9 cellular contexts compared by ENCODE assay signal in the genomic region with DNA sequence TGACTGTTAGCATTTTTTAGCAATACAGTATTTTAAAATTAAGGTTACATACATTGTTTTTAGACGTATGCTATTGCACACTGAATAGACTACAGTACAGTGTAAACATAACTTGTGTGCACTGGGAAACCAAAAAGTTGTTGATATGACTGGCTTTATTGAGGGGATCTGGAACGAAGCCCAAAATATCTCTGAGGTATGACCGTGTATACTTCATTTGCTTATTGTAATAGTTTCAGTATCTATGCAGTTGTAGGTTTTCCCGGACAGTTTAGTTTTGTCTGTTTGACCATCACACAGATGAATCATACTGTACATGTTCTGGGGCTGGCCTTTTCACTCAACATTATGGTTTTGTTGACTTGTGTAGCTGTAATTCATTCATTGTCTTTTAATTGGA. TPM values are rescaled to one million over a fixed set of nuclear protein-coding genes. Genes with fewer than 3 reads are reported as not detected.
DNase-seq lines count a peak whose midpoint lies in the region; ATAC-seq and TF ChIP-seq lines count a peak whose summit lies in the region.
"Had no signal": no experiment of that assay in that cellular context is flagged by ENCODE, and none has a peak within 500 bp of the region (broad histone marks: within the 10 kb centered on the region; RNA-seq: fewer than 3 reads in every experiment).

No MANE protein-coding gene starts in this region.

- no peak overlapping the region for H3K27ac Mint-ChIP-seq in activated naive CD4-positive, alpha-beta T cell treated with anti-CD3 and anti-CD28 coated beads for 36 hours
- no peak overlapping the region for H3K27ac Mint-ChIP-seq in activated CD4-positive, alpha-beta memory T cell treated with anti-CD3 and anti-CD28 coated beads, Interleukin-2, amount 10 ng/mL, durations not matched to agents 7 days and 5 days

- ATAC-seq in GM21528 (IDR thresholded peaks at IDR 0.05; ENCODE audit: low FRiP score, unreplicated experiment) = peak; percentile 48

- in situ Hi-C loops in GM13977 (cut with MboI; ENCODE audit: low pct_unique_long_range_greater_than_20kb, low sequenced_read_pairs, unreplicated experiment) = no loop called here

- no peaks in the 10 kb centered on the region for H3K9me3 Mint-ChIP-seq in activated naive CD4-positive, alpha-beta T cell treated with anti-CD3 and anti-CD28 coated beads for 36 hours
- H3K9me3 Mint-ChIP-seq in activated CD4-positive, alpha-beta memory T cell treated with anti-CD3 and anti-CD28 coated beads, Interleukin-2, amount 10 ng/mL, durations not matched to agents 7 days and 5 days = no peaks in the 10 kb centered on the region

- no peak for TF ChIP-seq CTCF in GM13977 (IDR thresholded peaks at IDR 0.05; ENCODE audit: extremely low read depth, insufficient read depth, missing control alignments)
- TF ChIP-seq CTCF in fibroblast of mammary gland (conservative IDR thresholded peaks at IDR 0.05; ENCODE audit: control insufficient read depth, insufficient read depth, low read depth, low read length) = no peak

- peaks cover 15% of the 10 kb centered on the region for H3K4me1 Mint-ChIP-seq in activated naive CD4-positive, alpha-beta T cell treated with anti-CD3 and anti-CD28 coated beads for 36 hours (ENCODE audit: low read depth)
- peaks cover 36% of the 10 kb centered on the region for H3K4me1 Mint-ChIP-seq in activated CD4-positive, alpha-beta memory T cell treated with anti-CD3 and anti-CD28 coated beads, Interleukin-2, amount 10 ng/mL, durations not matched to agents 7 days and 5 days

- intact Hi-C loops in activated naive CD4-positive, alpha-beta T cell treated with anti-CD3 and anti-CD28 coated beads for 36 hours (cut with micrococcal nuclease) = no loop called here

- CTCF ChIA-PET in activated naive CD4-positive, alpha-beta T cell treated with anti-CD3 and anti-CD28 coated beads for 36 hours (lab: Charles Lee) = no interaction called here
- CTCF ChIA-PET in activated CD4-positive, alpha-beta memory T cell treated with anti-CD3 and anti-CD28 coated beads, Interleukin-2, amount 10 ng/mL, durations not matched to agents 7 days and 5 days (lab: Charles Lee) = no interaction called here

- POLR2A ChIA-PET in activated CD4-positive, alpha-beta memory T cell treated with anti-CD3 and anti-CD28 coated beads, Interleukin-2, amount 10 ng/mL, durations not matched to agents 7 days and 5 days (lab: Charles Lee) = interaction anchor here (1.3 kb wide), 1 partner anchor 11 kb away, joined by 6 read pairs; a partner anchor contains a TSS

- DNase-seq in GM13977 (ENCODE audit: low spot score) = peak; percentile 81
- DNase-seq in HT1080 (ENCODE audit: low read depth) = peak; percentile 41
- DNase-seq in fibroblast of mammary gland (ENCODE audit: low read depth) = peak; percentile 66
- no peak for DNase-seq in activated naive CD4-positive, alpha-beta T cell treated with anti-CD3 and anti-CD28 coated beads for 36 hours
- DNase-seq in activated CD4-positive, alpha-beta memory T cell treated with anti-CD3 and anti-CD28 coated beads, Interleukin-2, amount 10 ng/mL, durations not matched to agents 7 days and 5 days = no peak
- no peak for DNase-seq in DMS114 treated with DMSO at 0.1 percent for 48 hours (lab: John Stamatoyannopoulos, UW; ENCODE audit: unreplicated experiment)
- DNase-seq in SW480 (ENCODE audit: low spot score) = no peak
- DNase-seq: activated T-cell treated with anti-CD3 and anti-CD28 coated beads, Interleukin-2, amount 50 U/mL, for 48 hours had no signal

- H3K36me3 Mint-ChIP-seq in activated naive CD4-positive, alpha-beta T cell treated with anti-CD3 and anti-CD28 coated beads for 36 hours (ENCODE audit: low read depth) = no peaks in the 10 kb centered on the region
- no peaks in the 10 kb centered on the region for H3K36me3 Mint-ChIP-seq in activated CD4-positive, alpha-beta memory T cell treated with anti-CD3 and anti-CD28 coated beads, Interleukin-2, amount 10 ng/mL, durations not matched to agents 7 days and 5 days (ENCODE audit: low read depth)

- H3K4me3 Mint-ChIP-seq in activated naive CD4-positive, alpha-beta T cell treated with anti-CD3 and anti-CD28 coated beads for 36 hours = no peak overlapping the region
- no peak overlapping the region for H3K4me3 Mint-ChIP-seq in activated CD4-positive, alpha-beta memory T cell treated with anti-CD3 and anti-CD28 coated beads, Interleukin-2, amount 10 ng/mL, durations not matched to agents 7 days and 5 days

- H3K4me3 ChIP-seq in fibroblast of mammary gland (ENCODE audit: control insufficient read depth, low read depth, low read length) = no peak overlapping the region

- H3K27me3 Mint-ChIP-seq in activated naive CD4-positive, alpha-beta T cell treated with anti-CD3 and anti-CD28 coated beads for 36 hours (ENCODE audit: low read depth) = peaks cover 5% of the 10 kb centered on the region
- peaks cover 6% of the 10 kb centered on the region for H3K27me3 Mint-ChIP-seq in activated CD4-positive, alpha-beta memory T cell treated with anti-CD3 and anti-CD28 coated beads, Interleukin-2, amount 10 ng/mL, durations not matched to agents 7 days and 5 days

RNA-seq across cellular contexts. Expression of a gene that starts 6.9 kb away (rescaled TPM):
- total RNA-seq in HT1080 (2014; rRNA removed; shearing (Covaris generic)) = 10.8 and 15.1 TPM in 2 replicates
- 13.1 and 13.2 TPM in 2 replicates for polyA plus RNA-seq in HT1080 (2015; cell fraction: cytosol; rRNA removed)
- 10.5 and 12.9 TPM in 2 replicates for polyA plus RNA-seq in HT1080 (2015; cell fraction: nucleus; rRNA removed)
- under 1 TPM; 0.57 to 0.69 TPM for total RNA-seq in activated naive CD4-positive, alpha-beta T cell treated with anti-CD3 and anti-CD28 coated beads for 36 hours
- 1 to 10 TPM in 1 of 2 experiments, under 1 TPM in 1; 0.98 to 1.1 TPM for total RNA-seq in activated CD4-positive, alpha-beta memory T cell treated with anti-CD3 and anti-CD28 coated beads, Interleukin-2, amount 10 ng/mL, durations not matched to agents 7 days and 5 days

RNA-seq across cellular contexts. Expression of a gene that starts 11.3 kb away (rescaled TPM):
- 56.7 and 57.5 TPM in 2 replicates for total RNA-seq in HT1080 (2014; rRNA removed; shearing (Covaris generic))
- 32.2 and 34.3 TPM in 2 replicates for polyA plus RNA-seq in HT1080 (2015; cell fraction: cytosol; rRNA removed)
- polyA plus RNA-seq in HT1080 (2015; cell fraction: nucleus; rRNA removed) = 72.8 and 79.2 TPM in 2 replicates
- total RNA-seq in activated naive CD4-positive, alpha-beta T cell treated with anti-CD3 and anti-CD28 coated beads for 36 hours = 10 to 100 TPM; 33.0 to 37.3 TPM
- total RNA-seq in activated CD4-positive, alpha-beta memory T cell treated with anti-CD3 and anti-CD28 coated beads, Interleukin-2, amount 10 ng/mL, durations not matched to agents 7 days and 5 days = 10 to 100 TPM; 57.0 to 58.4 TPM

RNA-seq across cellular contexts. Expression of a gene that starts 18.7 kb away (rescaled TPM):
- 0.13 TPM in 1 of 2 replicates, not detected in the other for total RNA-seq in HT1080 (2014; rRNA removed; shearing (Covaris generic))
- polyA plus RNA-seq in HT1080 (2015; cell fraction: cytosol; rRNA removed) = 0.25 TPM in 1 of 2 replicates, not detected in the other
- 0.41 and 0.56 TPM in 2 replicates for polyA plus RNA-seq in HT1080 (2015; cell fraction: nucleus; rRNA removed)
- 1 to 10 TPM; 1.6 to 2.1 TPM for total RNA-seq in activated naive CD4-positive, alpha-beta T cell treated with anti-CD3 and anti-CD28 coated beads for 36 hours
- total RNA-seq in activated CD4-positive, alpha-beta memory T cell treated with anti-CD3 and anti-CD28 coated beads, Interleukin-2, amount 10 ng/mL, durations not matched to agents 7 days and 5 days = 1 to 10 TPM in 1 of 2 experiments, under 1 TPM in 1; 0.45 to 1.0 TPM

RNA-seq across cellular contexts. Expression of a gene that starts 30.0 kb away (rescaled TPM):
- 0.45 TPM in 1 of 2 replicates, not detected in the other for total RNA-seq in HT1080 (2014; rRNA removed; shearing (Covaris generic))
- 0.06 TPM in 2 replicates for polyA plus RNA-seq in HT1080 (2015; cell fraction: cytosol; rRNA removed)
- 0.07 TPM in 1 of 2 replicates, not detected in the other for polyA plus RNA-seq in HT1080 (2015; cell fraction: nucleus; rRNA removed)
- total RNA-seq in activated naive CD4-positive, alpha-beta T cell treated with anti-CD3 and anti-CD28 coated beads for 36 hours = under 1 TPM in 1 of 2 experiments, not detected in 1; 0.10 TPM
- total RNA-seq in activated CD4-positive, alpha-beta memory T cell treated with anti-CD3 and anti-CD28 coated beads, Interleukin-2, amount 10 ng/mL, durations not matched to agents 7 days and 5 days = under 1 TPM in 1 of 2 experiments, not detected in 1; 0.38 TPM

RNA-seq across cellular contexts. Expression of a gene that starts 37.1 kb away (rescaled TPM):
- total RNA-seq in HT1080 (2014; rRNA removed; shearing (Covaris generic)) = not detected in 2 replicates
- polyA plus RNA-seq in HT1080 (2015; cell fraction: cytosol; rRNA removed) = 0.41 and 0.73 TPM in 2 replicates
- polyA plus RNA-seq in HT1080 (2015; cell fraction: nucleus; rRNA removed) = 0.96 and 3.3 TPM in 2 replicates
- total RNA-seq in activated naive CD4-positive, alpha-beta T cell treated with anti-CD3 and anti-CD28 coated beads for 36 hours = 1 to 10 TPM in 1 of 2 experiments, under 1 TPM in 1; 0.74 to 1.7 TPM
- total RNA-seq in activated CD4-positive, alpha-beta memory T cell treated with anti-CD3 and anti-CD28 coated beads, Interleukin-2, amount 10 ng/mL, durations not matched to agents 7 days and 5 days = under 1 TPM; 0.58 to 0.60 TPM

Comparison
In these comparisons a context has a peak if more than half of its experiments do, and no peak if none do; other contexts are left out.
1. DNase-seq: peak in GM13977 (single experiment), HT1080 (single experiment) and fibroblast of mammary gland (single experiment); none in activated naive CD4-positive, alpha-beta T cell treated with anti-CD3 and anti-CD28 coated beads for 36 hours (single experiment), activated CD4-positive, alpha-beta memory T cell treated with anti-CD3 and anti-CD28 coated beads, Interleukin-2, amount 10 ng/mL, durations not matched to agents 7 days and 5 days (single experiment), DMS114 treated with DMSO at 0.1 percent for 48 hours (single experiment) and SW480 (single experiment).